ENCODE assay signal across 1 cellular context in genomic region chr1:26169669-26170471, GRCh38.
TF ChIP-seq lines count a peak whose summit lies in the region.

Gene ZNF593 (plus strand): TSS chr1:26169908. CDS start chr1:26169984, 76 bp downstream.

TF ChIP-seq in K562, 482 proteins besides CTCF, POLR2A, EP300 and RAD21 (continued from another document and continues in another):
- no peak for TF ChIP-seq THRB (CRISPR knock-in tag; conservative IDR thresholded peaks at IDR 0.05)
- no peak for TF ChIP-seq ZNF184 (CRISPR knock-in tag; IDR thresholded peaks at IDR 0.05)
- peak; percentile 88 for TF ChIP-seq CCNT2 (IDR thresholded peaks at IDR 0.05; ENCODE audit: borderline replicate concordance, extremely low read depth, insufficient read length, low read depth, low read length)
- no peak for TF ChIP-seq BRCA1 (IDR thresholded peaks at IDR 0.05)
- no peak for TF ChIP-seq BRCA1 (CRISPR knock-in tag; IDR thresholded peaks at IDR 0.05)
- no peak for TF ChIP-seq ZNF507 (tag; conservative IDR thresholded peaks at IDR 0.05)
- TF ChIP-seq ELF2 (CRISPR knock-in tag; IDR thresholded peaks at IDR 0.05) = peak; percentile 98
- TF ChIP-seq CBX3 (IDR thresholded peaks at IDR 0.05; ENCODE audit: borderline replicate concordance in 1 of 2, low read length in 2 of 2) = peak in 1 of 2 experiments; percentile 62; a peak in 1 of 3 replicates
- no peak for TF ChIP-seq ETV6 (IDR thresholded peaks at IDR 0.05; ENCODE audit: borderline replicate concordance in 1 of 2, low read depth in 2 of 2, low read length in 1 of 2)
- peak; percentile 78 for TF ChIP-seq ETV6 (CRISPR knock-in tag; IDR thresholded peaks at IDR 0.05; ENCODE audit: borderline replicate concordance)
- 0 out of 2 replicates have a peak, but pooled peaks have one; percentile 42 for TF ChIP-seq KLF6 (CRISPR knock-in tag; IDR thresholded peaks at IDR 0.05; ENCODE audit: borderline replicate concordance)
- peak; percentile 98 for TF ChIP-seq MTA3 (IDR thresholded peaks at IDR 0.05; ENCODE audit: borderline replicate concordance)
- peak; percentile 19 for TF ChIP-seq MAFK (IDR thresholded peaks at IDR 0.05; ENCODE audit: low read length)
- TF ChIP-seq PPARD (CRISPR knock-in tag; IDR thresholded peaks at IDR 0.05) = no peak
- peak; percentile 97; the same call in 1 of the 2 replicates for TF ChIP-seq RBM34 (IDR thresholded peaks at IDR 0.05; ENCODE audit: borderline replicate concordance, insufficient read depth, low read length)
- TF ChIP-seq FUS (optimal IDR thresholded peaks at IDR 0.05; ENCODE audit: low read depth, low read length) = peak; percentile 42
- TF ChIP-seq ZNF24 (IDR thresholded peaks at IDR 0.05) = peak; percentile 57
- TF ChIP-seq CUX1 (CRISPR knock-in tag; IDR thresholded peaks at IDR 0.05) = 0 out of 2 replicates have a peak, but pooled peaks have one; percentile 37
- peak; percentile 51 for TF ChIP-seq PRPF4 (IDR thresholded peaks at IDR 0.05; ENCODE audit: insufficient read depth, low read depth, low read length, poor library complexity, severe bottlenecking)
- TF ChIP-seq ATF6 (CRISPR knock-in tag; IDR thresholded peaks at IDR 0.05) = no peak; the same call in 1 of the 2 replicates
- TF ChIP-seq NR2C2 (CRISPR knock-in tag; IDR thresholded peaks at IDR 0.05) = peak; percentile 87
- peak; percentile 98 for TF ChIP-seq NR2C2 (tag; IDR thresholded peaks at IDR 0.05)
- peak; percentile 90 for TF ChIP-seq ZFX (CRISPR knock-in tag; IDR thresholded peaks at IDR 0.05)
- TF ChIP-seq ASH1L (IDR thresholded peaks at IDR 0.05; ENCODE audit: borderline replicate concordance, low read depth, partially characterized antibody) = no peak
- no peak for TF ChIP-seq SAFB2 (IDR thresholded peaks at IDR 0.05; ENCODE audit: borderline replicate concordance, low read depth, low read length, severe bottlenecking)
- TF ChIP-seq THAP12 (CRISPR knock-in tag; IDR thresholded peaks at IDR 0.05) = peak; percentile 70; the same call in 1 of the 2 replicates
- TF ChIP-seq NR2F6 (CRISPR knock-in tag; IDR thresholded peaks at IDR 0.05) = 0 out of 2 replicates have a peak, but pooled peaks have one; percentile 81
- TF ChIP-seq ETV5 (CRISPR knock-in tag; IDR thresholded peaks at IDR 0.05; ENCODE audit: low read depth) = peak; percentile 92
- TF ChIP-seq MGA (IDR thresholded peaks at IDR 0.05) = peak; percentile 66
